ENCODE assay signal across 1 cellular context in genomic region chr3:119320785-119321184, GRCh38.
TF ChIP-seq lines count a peak whose summit lies in the region.

No MANE protein-coding gene starts in this region.

TF ChIP-seq in GM12878, 131 proteins besides CTCF, POLR2A, EP300 and RAD21:
- peak; percentile 15; the same call in 1 of the 2 replicates for TF ChIP-seq RUNX3 (IDR thresholded peaks at IDR 0.05; ENCODE audit: low read length)
